Comparison of ENCODE assay signal across 1 cellular context in genomic region chr17:9956474-9957131, GRCh38.
TF ChIP-seq lines count a peak whose summit lies in the region.

No MANE protein-coding gene starts in this region.

TF ChIP-seq in GM23338, 12 proteins besides CTCF, POLR2A, EP300 and RAD21 (continued from another document):
- no peak for TF ChIP-seq REST (IDR thresholded peaks at IDR 0.05; ENCODE audit: unreplicated experiment)
- no peak for TF ChIP-seq EZH2phosphoT487 (IDR thresholded peaks at IDR 0.05; ENCODE audit: unreplicated experiment)
- no peak for TF ChIP-seq ZNF462 (CRISPR knock-in tag; IDR thresholded peaks at IDR 0.05)
- no peak for TF ChIP-seq NANOG (IDR thresholded peaks at IDR 0.05; ENCODE audit: borderline replicate concordance)
- TF ChIP-seq CREB1 (CRISPR knock-in tag; IDR thresholded peaks at IDR 0.05; ENCODE audit: low read depth) = no peak
- no peak for TF ChIP-seq JUNB (IDR thresholded peaks at IDR 0.05; ENCODE audit: unreplicated experiment)
- no peak for TF ChIP-seq STAT1 (IDR thresholded peaks at IDR 0.05; ENCODE audit: unreplicated experiment)
- no peak for TF ChIP-seq POLR2AphosphoS5 (IDR thresholded peaks at IDR 0.05; ENCODE audit: low read depth)
